In genomic region chr17:75588546-75589016, GRCh38 we compare ENCODE assay signal across 9 cellular contexts. TPM values are rescaled to one million over a fixed set of nuclear protein-coding genes. Genes with fewer than 3 reads are reported as not detected.
A peak's percentile ranks its signal among the peaks of the same experiment; 100 is the strongest.
DNase-seq lines count a peak whose midpoint lies in the region; ATAC-seq and TF ChIP-seq lines count a peak whose summit lies in the region.
"Had no signal": no experiment of that assay in that cellular context is flagged by ENCODE, and none has a peak within 500 bp of the region (broad histone marks: within the 10 kb centered on the region; RNA-seq: fewer than 3 reads in every experiment).

No MANE protein-coding gene starts in this region.

- H3K9me3 Mint-ChIP-seq in Calu3 (ENCODE audit: low read depth, unreplicated experiment) (no peaks in the 10 kb centered on the region), activated B cell treated with CpG ODN at 0.5 μM for 24 hours (no peaks in the 10 kb centered on the region)

- peaks cover 15% of the 10 kb centered on the region for H3K27me3 Mint-ChIP-seq in Calu3 (ENCODE audit: unreplicated experiment)
- H3K27me3 Mint-ChIP-seq in activated B cell treated with CpG ODN at 0.5 μM for 24 hours: no peaks in the 10 kb centered on the region

- no peak overlapping the region for H3K27ac Mint-ChIP-seq in Calu3 (ENCODE audit: unreplicated experiment)
- peak overlapping the region; percentile 61 for H3K27ac Mint-ChIP-seq in activated B cell treated with CpG ODN at 0.5 μM for 24 hours

- no peak for TF ChIP-seq CTCF in Calu3 (IDR thresholded peaks at IDR 0.05; ENCODE audit: unreplicated experiment)
- no peak for TF ChIP-seq CTCF in activated B cell treated with CpG ODN at 0.5 μM for 24 hours (IDR thresholded peaks at IDR 0.05)

- H3K4me1 Mint-ChIP-seq in Calu3 (ENCODE audit: low read depth, unreplicated experiment) (no peaks in the 10 kb centered on the region), activated B cell treated with CpG ODN at 0.5 μM for 24 hours (peaks cover 16% of the 10 kb centered on the region)

- CTCF ChIA-PET in Calu3 (lab: Charles Lee): interaction anchor here (0.5 to 1.5 kb wide), 6 partner anchors 11 to 72 kb away, joined by 3 to 5 read pairs (median 4); partner anchors contain the start of genes SMIM5 and TSEN54
- CTCF ChIA-PET in activated B cell treated with CpG ODN at 0.5 μM for 24 hours (lab: Charles Lee): interaction anchor here (0.7 to 2.2 kb wide), 8 partner anchors 9 to 165 kb away, joined by 3 to 14 read pairs (median 4); partner anchors contain the start of genes SMIM5 and TSEN54
- CTCF ChIA-PET in HEK293T (lab: Yijun Ruan, JAX): interaction anchor here (0.6 kb wide), 1 partner anchor 356 kb away, joined by 4 read pairs; no protein-coding TSS in a partner anchor

- intact Hi-C loops in Calu3 (cut with micrococcal nuclease; ENCODE audit: unreplicated experiment): loop anchor here (5.0 to 10.0 kb wide), 2 partner anchors 71 to 164 kb away; partner anchors contain the start of genes CASKIN2 and TSEN54
- intact Hi-C loops in activated B cell treated with CpG ODN at 0.5 μM for 24 hours (cut with micrococcal nuclease): loop anchor here (1.0 to 5.0 kb wide), 7 partner anchors 17 to 318 kb away; partner anchors contain the start of genes LLGL2, MIF4GD and TSEN54
- intact Hi-C loops in left cardiac atrium (cut with DNase I): loop anchor here in 1 of 2 donors (2.0 to 5.0 kb wide), 2 partner anchors 61 to 162 kb away; partner anchors contain the start of gene LLGL2

- DNase-seq in Calu3: no peak
- no peak for DNase-seq in activated B cell treated with CpG ODN at 0.5 μM for 24 hours
- DNase-seq in left cardiac atrium: peak; percentile 63
- peak; percentile 89 for DNase-seq in retina
- DNase-seq in HEK293T (ENCODE audit: extremely low spot score): no peak
- DNase-seq in UCSD-AML1 (lab: John Stamatoyannopoulos, UW; ENCODE audit: unreplicated experiment): no peak
- no peak for DNase-seq in EL

- TSS peak; percentile 80 for BruUV-seq in Calu3 (replicated peaks; lab: Mats Ljungman, UMichigan)

- H3K4me3 Mint-ChIP-seq in Calu3 (ENCODE audit: low read depth, unreplicated experiment) (peak overlapping the region; percentile 64), activated B cell treated with CpG ODN at 0.5 μM for 24 hours (peak overlapping the region; percentile 78)

- ATAC-seq in HG02588 (IDR thresholded peaks at IDR 0.05; ENCODE audit: unreplicated experiment) (peak; percentile 11), activated B cell treated with CpG ODN at 0.5 μM for 24 hours (ENCODE audit: low read depth) (peak; percentile 16), left cardiac atrium (peak; percentile 10 to 21)

- peaks cover 9% of the 10 kb centered on the region for H3K36me3 Mint-ChIP-seq in Calu3 (ENCODE audit: insufficient read depth, unreplicated experiment)
- peaks cover 2% of the 10 kb centered on the region for H3K36me3 Mint-ChIP-seq in activated B cell treated with CpG ODN at 0.5 μM for 24 hours (ENCODE audit: low read depth)

- POLR2A ChIA-PET in activated B cell treated with CpG ODN at 0.5 μM for 24 hours (lab: Charles Lee) (interaction anchor here (0.5 to 2.7 kb wide), 25 partner anchors 9 to 515 kb away, joined by 3 to 29 read pairs (median 4); partner anchors contain the start of genes LLGL2, NUP85, SLC25A19 and TMEM94), HEK293T (lab: Yijun Ruan, JAX) (interaction anchor here (1.0 to 1.2 kb wide), 2 partner anchors 10 to 13 kb away, joined by 3 to 4 read pairs; no protein-coding TSS in a partner anchor)

TF ChIP-seq in HEK293T, 16 proteins besides CTCF, POLR2A, EP300 and RAD21:
- no peak for TF ChIP-seq SUZ12 (IDR thresholded peaks at IDR 0.05)
- no peak for TF ChIP-seq CTBP1 (IDR thresholded peaks at IDR 0.05; ENCODE audit: borderline replicate concordance)
- no peak; the same call in 1 of the 2 replicates for TF ChIP-seq L3MBTL2 (conservative IDR thresholded peaks at IDR 0.05)
- TF ChIP-seq FOXK2 (IDR thresholded peaks at IDR 0.05): no peak
- no peak for TF ChIP-seq LEF1 (IDR thresholded peaks at IDR 0.05; ENCODE audit: borderline replicate concordance)
- no peak for TF ChIP-seq NFRKB (IDR thresholded peaks at IDR 0.05)
- TF ChIP-seq ARNT (IDR thresholded peaks at IDR 0.05): no peak
- no peak for TF ChIP-seq ELF4 (IDR thresholded peaks at IDR 0.05)
- TF ChIP-seq PKNOX1 (IDR thresholded peaks at IDR 0.05): no peak
- no peak for TF ChIP-seq FOXM1 (IDR thresholded peaks at IDR 0.05; ENCODE audit: borderline replicate concordance)
- no peak for TF ChIP-seq BHLHE40 (IDR thresholded peaks at IDR 0.05; ENCODE audit: borderline replicate concordance)
- no peak for TF ChIP-seq TARDBP (IDR thresholded peaks at IDR 0.05)
- TF ChIP-seq SP1 (IDR thresholded peaks at IDR 0.05): no peak
- no peak for TF ChIP-seq ZNF384 (IDR thresholded peaks at IDR 0.05)
- TF ChIP-seq FOXA1 (IDR thresholded peaks at IDR 0.05): no peak

RNA-seq across cellular contexts. Expression of gene MYO15B, which starts 1.0 kb away (rescaled TPM):
- 58.4 and 78.6 TPM in 2 replicates for total RNA-seq in Calu3 (2022)
- total RNA-seq in activated B cell treated with CpG ODN at 0.5 μM for 24 hours: 207 and 264 TPM in 2 replicates
- total RNA-seq in left cardiac atrium: 10 to 100 TPM; 61.5 to 88.4 TPM

RNA-seq across cellular contexts. Expression of gene SMIM5, which starts 44.7 kb away (rescaled TPM):
- total RNA-seq in Calu3 (2022): 1.9 and 3.5 TPM in 2 replicates
- 1.1 and 1.7 TPM in 2 replicates for total RNA-seq in activated B cell treated with CpG ODN at 0.5 μM for 24 hours
- 10 to 100 TPM in 1 of 2 donors, 1 to 10 TPM in 1; 8.6 to 11.4 TPM for total RNA-seq in left cardiac atrium
- total RNA-seq: lung microvascular endothelial cell had no signal

Comparison
In these comparisons a context has a peak if more than half of its experiments do, and no peak if none do; other contexts are left out.
1. DNase-seq: peak in left cardiac atrium (single experiment) and retina (single experiment); none in Calu3 (single experiment), activated B cell treated with CpG ODN at 0.5 μM for 24 hours (single experiment), HEK293T (single experiment), UCSD-AML1 (single experiment) and EL (single experiment).
2. Peak in every context shown above with its lines, with median percentiles within 50 percentile points of each other: ATAC-seq.